18 cellular contexts compared by ENCODE assay signal in the genomic region with DNA sequence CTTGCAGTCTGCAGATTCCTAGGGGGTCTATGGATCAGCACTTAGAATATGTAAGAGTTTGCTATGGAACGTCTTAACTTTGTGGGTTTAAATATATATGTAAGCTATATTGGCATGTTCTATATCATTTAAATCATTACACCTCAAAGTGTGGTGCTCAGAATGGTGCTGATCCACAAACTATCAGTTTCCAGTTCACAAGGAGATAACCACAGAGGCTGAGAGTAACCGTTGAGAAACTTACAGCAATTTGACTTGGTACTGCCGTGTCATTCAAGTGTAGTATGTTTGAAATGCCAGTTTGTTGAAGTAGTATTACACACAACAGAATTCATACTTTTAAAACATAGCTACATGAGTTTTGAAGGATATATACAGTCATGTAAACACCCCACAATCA.
A peak's percentile ranks its signal among the peaks of the same experiment; 100 is the strongest.
DNase-seq lines count a peak whose midpoint lies in the region; ATAC-seq, FAIRE-seq and TF ChIP-seq lines count a peak whose summit lies in the region.
"Had no signal": no experiment of that assay in that cellular context is flagged by ENCODE, and none has a peak within 500 bp of the region (broad histone marks: within the 10 kb centered on the region; RNA-seq: fewer than 3 reads in every experiment).

No MANE protein-coding gene starts in this region.

- TF ChIP-seq EP300 in H1 (IDR thresholded peaks at IDR 0.05; ENCODE audit: borderline replicate concordance in 1 of 2, low read depth in 2 of 2, low read length in 2 of 2), result no peak

- H4K91ac ChIP-seq in H1 (replicated peaks; ENCODE audit: insufficient read length, low read length), result no peak overlapping the region

- peak overlapping the region; percentile 81; the same call in 1 of the 2 replicates for H2BK12ac ChIP-seq in H1 (ENCODE audit: low read depth, low read length)

- H3K9me3 ChIP-seq in GM23248 (ENCODE audit: low read depth) (no peaks in the 10 kb centered on the region), HUES6 (ENCODE audit: control insufficient read depth, insufficient read depth, low read depth, low read length) (peaks cover 3% of the 10 kb centered on the region; the same call in 1 of the 2 replicates), H1 (ENCODE audit: insufficient read depth in 2 of 2, low read depth in 1 of 2, low read length in 1 of 2) (peaks cover 0 to 5% of the 10 kb centered on the region in 2 experiments; a peak in 3 of 4 replicates)

- no peak overlapping the region for H2BK15ac ChIP-seq in H1 (ENCODE audit: low read length)

- H2BK20ac ChIP-seq in H1 (ENCODE audit: low read length), result no peak overlapping the region

- no peak overlapping the region for H3K4me2 ChIP-seq in GM23248 (ENCODE audit: unreplicated experiment)
- no peak overlapping the region for H3K4me2 ChIP-seq in H1 (ENCODE audit: insufficient read depth in 1 of 2, low read depth in 2 of 2, low read length in 2 of 2)

- peak overlapping the region; percentile 12 to 35 for H3K27ac Mint-ChIP-seq in natural killer cell
- H3K27ac Mint-ChIP-seq in activated CD8-positive, alpha-beta T cell treated with anti-CD3 and anti-CD28 coated beads for 36 hours, result no peak overlapping the region
- H3K27ac Mint-ChIP-seq: CD14-positive monocyte; CD8-positive, alpha-beta T cell had no signal

- no peaks in the 10 kb centered on the region for H3K9me3 Mint-ChIP-seq in natural killer cell
- H3K9me3 Mint-ChIP-seq in activated CD8-positive, alpha-beta T cell treated with anti-CD3 and anti-CD28 coated beads for 36 hours, result no peaks in the 10 kb centered on the region
- H3K9me3 Mint-ChIP-seq: CD8-positive, alpha-beta T cell; IgD-negative memory B cell had no signal

- CTCF ChIA-PET in H1 (lab: Charles Lee; ENCODE audit: partially characterized antibody), result no interaction called here
- CTCF ChIA-PET in activated CD8-positive, alpha-beta T cell treated with anti-CD3 and anti-CD28 coated beads for 36 hours (lab: Charles Lee), result no interaction called here

- H4K5ac ChIP-seq in H1 (ENCODE audit: insufficient read length, low read depth, low read length), result no peak overlapping the region

- H2BK120ac ChIP-seq in H1 (replicated peaks; ENCODE audit: low read depth, low read length), result no peak overlapping the region

- H2AFZ ChIP-seq in GM23248 (no peak overlapping the region), H1 (ENCODE audit: low read length) (no peak overlapping the region)

- peaks cover 34% of the 10 kb centered on the region for H3K4me1 ChIP-seq in GM23248 (ENCODE audit: insufficient read depth)
- H3K4me1 ChIP-seq in HUES6 (ENCODE audit: control insufficient read depth, insufficient read depth, low read length), result no peaks in the 10 kb centered on the region
- H3K4me1 ChIP-seq in H1 (replicated peaks in 1 of 4; ENCODE audit: control insufficient read depth in 3 of 4, insufficient read depth in 4 of 4, low read length in 3 of 4), result no peaks in the 10 kb centered on the region

- no peaks in the 10 kb centered on the region for H3K27me3 Mint-ChIP-seq in natural killer cell (ENCODE audit: low read depth in 2 of 2)
- no peaks in the 10 kb centered on the region for H3K27me3 Mint-ChIP-seq in activated CD8-positive, alpha-beta T cell treated with anti-CD3 and anti-CD28 coated beads for 36 hours
- H3K27me3 Mint-ChIP-seq: IgD-negative memory B cell had no signal

- FAIRE-seq in H1 (lab: Jason Lieb, UNC), result no peak
- FAIRE-seq: A204.1, GM12892 had no signal

- WGBS in GM23248 (ENCODE audit: low coverage in 1 of 2, low lambda C conversion rate in 2 of 2, missing lambda C conversion rate in 2 of 2), 2 experiments, result 97 to 100% methylated on average over 3 of the region's 3 CpGs
- 79% methylated on average over 3 of the region's 3 CpGs; no CpG with 5 or more reads in 1 of the 2 experiments for WGBS in H1 (ENCODE audit: extremely low coverage in 1 of 2, insufficient coverage in 1 of 2, insufficient read length in 1 of 2, insufficient replicate concordance in 2 of 2, low coverage in 1 of 2, low lambda C conversion rate in 2 of 2, missing lambda C conversion rate in 1 of 2), 2 experiments

- intact Hi-C loops in natural killer cell (cut with micrococcal nuclease), result no loop called here
- intact Hi-C loops in activated CD8-positive, alpha-beta T cell treated with anti-CD3 and anti-CD28 coated beads for 36 hours (cut with micrococcal nuclease), result no loop called here

- H3K23ac ChIP-seq in H1 (ENCODE audit: insufficient read length), result no peak overlapping the region

- no peak overlapping the region for H3K56ac ChIP-seq in H1 (replicated peaks; ENCODE audit: insufficient read length, low read depth, low read length)

- H3K79me2 ChIP-seq in GM23248 (ENCODE audit: insufficient read depth) (no peaks in the 10 kb centered on the region), H1 (ENCODE audit: control insufficient read depth in 1 of 2, insufficient read depth in 2 of 2, low read length in 2 of 2) (no peaks in the 10 kb centered on the region)

- no peak overlapping the region for H2BK5ac ChIP-seq in H1 (ENCODE audit: low read depth, low read length)

- ATAC-seq in natural killer cell (peak in 1 of 3 donors; percentile 76), HG02763 (IDR thresholded peaks at IDR 0.05; ENCODE audit: unreplicated experiment) (no peak), HG02938 (IDR thresholded peaks at IDR 0.05; ENCODE audit: unreplicated experiment) (no peak)
- ATAC-seq in activated CD8-positive, alpha-beta T cell treated with anti-CD3 and anti-CD28 coated beads for 36 hours, result no peak
- ATAC-seq: CD8-positive, alpha-beta T cell had no signal

- H3K79me1 ChIP-seq in H1 (ENCODE audit: low read depth, low read length), result no peaks in the 10 kb centered on the region

- no peaks in the 10 kb centered on the region for H3K36me3 ChIP-seq in GM23248 (ENCODE audit: low read depth)
- no peaks in the 10 kb centered on the region for H3K36me3 ChIP-seq in HUES6 (ENCODE audit: control insufficient read depth, insufficient read depth, low read length)
- no peaks in the 10 kb centered on the region for H3K36me3 ChIP-seq in H1 (ENCODE audit: control insufficient read depth in 2 of 4, insufficient read depth in 4 of 4, low read length in 3 of 4)

- 0 out of 2 replicates have a peak overlapping the region, but pooled peaks have one; percentile 10 for H3K27ac ChIP-seq in GM23248
- H3K27ac ChIP-seq in HUES6 (ENCODE audit: low read depth, low read length), result peak overlapping the region; percentile 5; the same call in 1 of the 2 replicates
- no peak overlapping the region for H3K27ac ChIP-seq in H1 (ENCODE audit: low read depth, low read length)

- H2AK5ac ChIP-seq in H1 (ENCODE audit: low read depth, low read length), result no peak overlapping the region

- no peak for TF ChIP-seq POLR2A in H1 (IDR thresholded peaks at IDR 0.05; ENCODE audit: control extremely low read depth in 1 of 2, low read depth in 2 of 2, low read length in 2 of 2)

- no peaks in the 10 kb centered on the region for H4K20me1 ChIP-seq in GM23248 (ENCODE audit: insufficient read depth)
- H4K20me1 ChIP-seq in H1 (replicated peaks in 1 of 2; ENCODE audit: control insufficient read depth in 1 of 2, insufficient read depth in 2 of 2, low read length in 2 of 2), result no peaks in the 10 kb centered on the region

- H3K27me3 ChIP-seq in GM23248 (replicated peaks; ENCODE audit: insufficient read depth), result no peaks in the 10 kb centered on the region
- H3K27me3 ChIP-seq in HUES6 (ENCODE audit: control insufficient read depth, insufficient read depth, low read length), result no peaks in the 10 kb centered on the region
- H3K27me3 ChIP-seq in H1 (replicated peaks in 1 of 4; ENCODE audit: control insufficient read depth in 3 of 4, extremely low read depth in 1 of 4, insufficient read depth in 3 of 4, low read length in 3 of 4), result no peaks in the 10 kb centered on the region

- no peaks in the 10 kb centered on the region for H3K23me2 ChIP-seq in H1 (ENCODE audit: low read depth, low read length)

- H3K4me3 ChIP-seq in GM23248 (no peak overlapping the region), HUES6 (ENCODE audit: low read depth, low read length) (no peak overlapping the region), H1 (ENCODE audit: extremely low read depth in 1 of 4, insufficient read depth in 2 of 4, low read depth in 3 of 4, low read length in 4 of 4) (no peak overlapping the region)

- no peaks in the 10 kb centered on the region for H3K36me3 Mint-ChIP-seq in natural killer cell
- peaks cover 23% of the 10 kb centered on the region for H3K36me3 Mint-ChIP-seq in activated CD8-positive, alpha-beta T cell treated with anti-CD3 and anti-CD28 coated beads for 36 hours (ENCODE audit: low read depth)

- no peak overlapping the region for H3K14ac ChIP-seq in H1 (ENCODE audit: insufficient read length)

- H3K9ac ChIP-seq in GM23248 (no peak overlapping the region), HUES6 (ENCODE audit: low read length) (no peak overlapping the region), H1 (replicated peaks in 1 of 4; ENCODE audit: extremely low read depth in 1 of 4, low read depth in 3 of 4, low read length in 3 of 4) (no peak overlapping the region)

- H3K4me3 Mint-ChIP-seq in natural killer cell, result peak overlapping the region; percentile 29
- H3K4me3 Mint-ChIP-seq in activated CD8-positive, alpha-beta T cell treated with anti-CD3 and anti-CD28 coated beads for 36 hours, result no peak overlapping the region
- H3K4me3 Mint-ChIP-seq: CD14-positive monocyte; CD8-positive, alpha-beta T cell; IgD-negative memory B cell had no signal

- H3K4ac ChIP-seq in H1 (replicated peaks; ENCODE audit: insufficient read length, low read depth, low read length), result no peak overlapping the region

- H3K9me2 ChIP-seq in GM23248 (ENCODE audit: insufficient read depth), result no peaks in the 10 kb centered on the region

- POLR2A ChIA-PET in H1 (lab: Charles Lee; ENCODE audit: partially characterized antibody), result no interaction called here
- POLR2A ChIA-PET in activated CD8-positive, alpha-beta T cell treated with anti-CD3 and anti-CD28 coated beads for 36 hours (lab: Charles Lee), result interaction anchor here (0.7 kb wide), 1 partner anchor 87 kb away, joined by 4 read pairs; no protein-coding TSS in a partner anchor

- H3K4me1 Mint-ChIP-seq in natural killer cell, result peaks cover 21 to 32% of the 10 kb centered on the region in 2 donors
- peaks cover 17% of the 10 kb centered on the region for H3K4me1 Mint-ChIP-seq in activated CD8-positive, alpha-beta T cell treated with anti-CD3 and anti-CD28 coated beads for 36 hours (ENCODE audit: low read depth)

- H3K18ac ChIP-seq in H1 (ENCODE audit: extremely low read depth, low read length), result no peak overlapping the region

- DNase-seq in GM23248, result no peak
- no peak for DNase-seq in H1 (ENCODE audit: low read depth in 1 of 2, low spot score in 2 of 2)
- no peak for DNase-seq in natural killer cell
- no peak for DNase-seq in AML-193 (lab: John Stamatoyannopoulos, UW)
- DNase-seq in activated CD8-positive, alpha-beta T cell treated with anti-CD3 and anti-CD28 coated beads for 36 hours, result no peak
- DNase-seq: CD8-positive, alpha-beta T cell; COR-L47; DND-41; GDM1; H7; KG1 had no signal

- TF ChIP-seq CTCF in H1 (IDR thresholded peaks at IDR 0.05; ENCODE audit: control extremely low read depth in 1 of 3, insufficient read depth in 1 of 3, low read depth in 1 of 3, low read length in 3 of 3), result no peak
- TF ChIP-seq CTCF in natural killer cell (IDR thresholded peaks at IDR 0.05), result no peak
- TF ChIP-seq CTCF in activated CD8-positive, alpha-beta T cell treated with anti-CD3 and anti-CD28 coated beads for 36 hours (IDR thresholded peaks at IDR 0.05), result no peak

- H4K8ac ChIP-seq in H1 (ENCODE audit: extremely low read depth, insufficient read depth, low read length), result no peak overlapping the region

- in situ Hi-C loops in GM23248 (cut with MboI), result no loop called here

- no peak for TF ChIP-seq RAD21 in H1 (IDR thresholded peaks at IDR 0.05 in 1 of 2, conservative IDR thresholded peaks at IDR 0.05 in 1 of 2; ENCODE audit: low read depth in 2 of 2, low read length in 2 of 2)

- peaks cover 11% of the 10 kb centered on the region; the same call in 1 of the 2 replicates for H3F3A ChIP-seq in GM23248 (ENCODE audit: insufficient read depth)
